In genomic region chr14:99037777-99038176, GRCh38 we compare ENCODE assay signal across 16 cellular contexts.
DNase-seq lines count a peak whose midpoint lies in the region; ATAC-seq and TF ChIP-seq lines count a peak whose summit lies in the region.
"Had no signal": no experiment of that assay in that cellular context is flagged by ENCODE, and none has a peak within 500 bp of the region (broad histone marks: within the 10 kb centered on the region; RNA-seq: fewer than 3 reads in every experiment).

No MANE protein-coding gene starts in this region.

- H3K27ac Mint-ChIP-seq in glutamatergic neuron (ENCODE audit: unreplicated experiment): no peak overlapping the region
- H3K27ac Mint-ChIP-seq in CD4-positive, alpha-beta T cell: no peak overlapping the region

- H2AFZ ChIP-seq in OCI-LY7 (ENCODE audit: low read length): no peak overlapping the region

- H3K79me2 ChIP-seq in OCI-LY7 (ENCODE audit: insufficient read depth, low read depth, low read length): no peaks in the 10 kb centered on the region

- H3K9me3 ChIP-seq in OCI-LY7 (ENCODE audit: low read length) (no peaks in the 10 kb centered on the region), lower lobe of right lung (no peaks in the 10 kb centered on the region)
- no peaks in the 10 kb centered on the region for H3K9me3 ChIP-seq in CD4-positive, alpha-beta T cell (ENCODE audit: control insufficient read depth, low read length)
- H3K9me3 ChIP-seq: adrenal gland had no signal

- H3K4me1 ChIP-seq in OCI-LY7 (ENCODE audit: insufficient read depth, low read length, poor library complexity, severe bottlenecking) (no peaks in the 10 kb centered on the region), lower lobe of right lung (peaks cover 15% of the 10 kb centered on the region)

- H3K4me2 ChIP-seq in OCI-LY7 (ENCODE audit: low read length): no peak overlapping the region

- no peaks in the 10 kb centered on the region for H3K27me3 ChIP-seq in CD4-positive, alpha-beta T cell (ENCODE audit: control insufficient read depth, insufficient read depth, low read length)
- peaks cover 9% of the 10 kb centered on the region for H3K27me3 ChIP-seq in lower lobe of right lung (ENCODE audit: low read depth)
- H3K27me3 ChIP-seq: adrenal gland had no signal

- H3K36me3 Mint-ChIP-seq in glutamatergic neuron (ENCODE audit: unreplicated experiment): peaks cover 3% of the 10 kb centered on the region
- no peaks in the 10 kb centered on the region for H3K36me3 Mint-ChIP-seq in CD4-positive, alpha-beta T cell (ENCODE audit: low read depth)

- H3K9me2 ChIP-seq in OCI-LY7 (ENCODE audit: insufficient read depth, low read length): no peaks in the 10 kb centered on the region

- peak; percentile 25; the same call in 1 of the 2 replicates for TF ChIP-seq CTCF in 22Rv1 (IDR thresholded peaks at IDR 0.05)
- peak; percentile 32; the same call in 1 of the 2 replicates for TF ChIP-seq CTCF in OCI-LY7 (conservative IDR thresholded peaks at IDR 0.05; ENCODE audit: low read length)
- TF ChIP-seq CTCF in glutamatergic neuron (IDR thresholded peaks at IDR 0.05; ENCODE audit: partially characterized antibody, unreplicated experiment): peak; percentile 12
- TF ChIP-seq CTCF in CD4-positive, alpha-beta T cell (IDR thresholded peaks at IDR 0.05): no peak
- TF ChIP-seq CTCF in lower lobe of right lung (IDR thresholded peaks at IDR 0.05): no peak

- H3K4me1 Mint-ChIP-seq in glutamatergic neuron (ENCODE audit: low read depth, unreplicated experiment): peaks cover 1% of the 10 kb centered on the region
- H3K4me1 Mint-ChIP-seq in CD4-positive, alpha-beta T cell (ENCODE audit: low read depth): no peaks in the 10 kb centered on the region

- H3K4me3 ChIP-seq in OCI-LY7 (ENCODE audit: low read depth, low read length, poor library complexity, severe bottlenecking) (no peak overlapping the region), lower lobe of right lung (no peak overlapping the region)
- H3K4me3 ChIP-seq: adrenal gland had no signal

- no peaks in the 10 kb centered on the region for H3K27me3 Mint-ChIP-seq in glutamatergic neuron (ENCODE audit: unreplicated experiment)
- H3K27me3 Mint-ChIP-seq in CD4-positive, alpha-beta T cell: no peaks in the 10 kb centered on the region

- ATAC-seq in CD4-positive, alpha-beta T cell (ENCODE audit: poor library complexity): no peak
- no peak for ATAC-seq in lower lobe of right lung

- H4K20me1 ChIP-seq in OCI-LY7 (ENCODE audit: insufficient read depth, low read length): no peaks in the 10 kb centered on the region

- H3K27ac ChIP-seq in 22Rv1: no peak overlapping the region
- no peak overlapping the region for H3K27ac ChIP-seq in OCI-LY7 (ENCODE audit: low read depth, low read length, poor library complexity, severe bottlenecking)
- H3K27ac ChIP-seq in CD4-positive, alpha-beta T cell (ENCODE audit: low read depth, low read length): no peak overlapping the region
- H3K27ac ChIP-seq in lower lobe of right lung: no peak overlapping the region

- H3K4me3 Mint-ChIP-seq in glutamatergic neuron (ENCODE audit: unreplicated experiment): no peak overlapping the region
- no peak overlapping the region for H3K4me3 Mint-ChIP-seq in CD4-positive, alpha-beta T cell

- no TSS peak for BruUV-seq in OCI-LY7 (replicated peaks; lab: Mats Ljungman, UMichigan)

- CTCF ChIA-PET in OCI-LY7 (lab: Charles Lee; ENCODE audit: unreplicated experiment): no interaction called here
- CTCF ChIA-PET in CD4-positive, alpha-beta T cell (lab: Charles Lee): no interaction called here

- POLR2A ChIA-PET in OCI-LY7 (lab: Charles Lee): no interaction called here
- POLR2A ChIA-PET in CD4-positive, alpha-beta T cell (lab: Charles Lee): no interaction called here

- intact Hi-C loops in OCI-LY7 (cut with micrococcal nuclease; ENCODE audit: unreplicated experiment): no loop called here
- intact Hi-C loops in CD4-positive, alpha-beta T cell (cut with DNase I, micrococcal nuclease): no loop called here
- intact Hi-C loops in lower lobe of right lung (cut with DNase I): no loop called here

- DNase-seq in H4 (ENCODE audit: low spot score) (peak; percentile 16), OCI-LY7 (ENCODE audit: low spot score) (no peak), glutamatergic neuron (no peak), DMS53 (lab: John Stamatoyannopoulos, UW) (no peak), lower lobe of right lung (no peak), NCI-H2081 (lab: John Stamatoyannopoulos, UW) (no peak)
- DNase-seq in CD4-positive, alpha-beta T cell: no peak
- DNase-seq: activated CD4-positive, alpha-beta T cell treated with anti-CD3 and anti-CD28 coated beads, Interleukin-2, amount 50 U/mL, for 48 hours; activated T-cell treated with anti-CD3 and anti-CD28 coated beads, Interleukin-2, amount 50 U/mL, for 48 hours; DMS79 treated with DMSO at 0.1 percent for 48 hours; GOT3; NCI-H146; NCI-H446 treated with DMSO at 0.1 percent for 48 hours; stimulated activated CD4-positive, alpha-beta T cell treated with anti-CD3 and anti-CD28 coated beads, Interleukin-4, amount 100 ng/mL, for 4 hours had no signal

- no peaks in the 10 kb centered on the region for H3K9me3 Mint-ChIP-seq in glutamatergic neuron (ENCODE audit: unreplicated experiment)
- H3K9me3 Mint-ChIP-seq in CD4-positive, alpha-beta T cell: no peaks in the 10 kb centered on the region

- H3K36me3 ChIP-seq in OCI-LY7 (ENCODE audit: insufficient read depth, low read length) (no peaks in the 10 kb centered on the region), lower lobe of right lung (no peaks in the 10 kb centered on the region)
- H3K36me3 ChIP-seq: adrenal gland had no signal

Comparison
In these comparisons a context has a peak if more than half of its experiments do, and no peak if none do; other contexts are left out.
1. CTCF ChIP-seq: peak in 22Rv1 (single experiment), OCI-LY7 (single experiment) and glutamatergic neuron (single experiment); none in CD4-positive, alpha-beta T cell (single experiment) and lower lobe of right lung (single experiment).